Comparison of ENCODE assay signal across 1 cellular context in genomic region chr13:76829572-76830327, GRCh38.
TF ChIP-seq lines count a peak whose summit lies in the region.

No MANE protein-coding gene starts in this region.

TF ChIP-seq in SK-N-SH treated with all-trans-retinoic acid at 6 μM for 48 hours, 23 proteins besides CTCF, POLR2A, EP300 and RAD21 (continued from another document):
- TF ChIP-seq TSHZ2 (CRISPR knock-in tag; IDR thresholded peaks at IDR 0.05) (no peak), TCF4 (CRISPR knock-in tag; IDR thresholded peaks at IDR 0.05; ENCODE audit: borderline replicate concordance) (no peak), PATZ1 (CRISPR knock-in tag; IDR thresholded peaks at IDR 0.05; ENCODE audit: borderline replicate concordance) (no peak), SNAI2 (CRISPR knock-in tag; IDR thresholded peaks at IDR 0.05) (no peak), ARNTL (CRISPR knock-in tag; IDR thresholded peaks at IDR 0.05; ENCODE audit: borderline replicate concordance, low read depth) (no peak), RARB (CRISPR knock-in tag; IDR thresholded peaks at IDR 0.05) (no peak), CSRNP3 (CRISPR knock-in tag; IDR thresholded peaks at IDR 0.05) (no peak), POU6F1 (CRISPR knock-in tag; IDR thresholded peaks at IDR 0.05; ENCODE audit: borderline replicate concordance, low read depth) (no peak), ISL1 (CRISPR knock-in tag; IDR thresholded peaks at IDR 0.05) (no peak), CSDC2 (CRISPR knock-in tag; IDR thresholded peaks at IDR 0.05) (no peak), ZFP3 (CRISPR knock-in tag; IDR thresholded peaks at IDR 0.05) (no peak)
TF ChIP-seq in SK-N-SH treated with all-trans-retinoic acid at 6 μM for 48 hours: peak in this region for 0.
